11 cellular contexts compared by ENCODE assay signal in the genomic region with DNA sequence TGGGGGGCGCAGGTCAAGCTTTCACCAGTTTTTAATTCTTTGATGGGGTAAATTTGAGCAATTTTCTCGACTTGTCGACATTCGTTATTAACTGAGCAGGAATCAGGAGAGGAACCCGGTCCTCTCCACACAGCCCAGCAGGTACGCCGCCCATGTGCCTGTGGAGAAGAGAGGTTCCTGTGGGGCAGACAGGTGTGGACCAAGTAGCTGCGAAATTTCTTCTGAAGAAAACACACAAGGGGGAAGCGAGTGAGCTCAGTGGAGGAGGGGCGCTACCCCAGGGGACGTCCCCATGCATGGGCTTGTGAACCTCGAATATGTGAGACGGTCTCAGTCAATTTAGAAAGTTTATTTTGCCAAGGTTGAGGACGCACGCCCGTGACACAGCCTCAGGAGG. TPM values are rescaled to one million over a fixed set of nuclear protein-coding genes. Genes with fewer than 3 reads are reported as not detected.
DNase-seq lines count a peak whose midpoint lies in the region; ATAC-seq, FAIRE-seq and TF ChIP-seq lines count a peak whose summit lies in the region.
"Not testable (repeated sequence)": the region's sequence is repeated elsewhere in the genome, so short reads cannot be mapped to it uniquely, and the experiment has no call there.
"Had no signal": no experiment of that assay in that cellular context is flagged by ENCODE, and none has a peak within 500 bp of the region (broad histone marks: within the 10 kb centered on the region; RNA-seq: fewer than 3 reads in every experiment).

No MANE protein-coding gene starts in this region.

- not testable (repeated sequence) for DNase-seq in GM12892 (ENCODE audit: insufficient read length); astrocyte of the cerebellum (ENCODE audit: low read depth); Right ventricle myocardium superior; suprapubic skin (ENCODE audit: low spot score in 2 of 2)
- DNase-seq in naive thymus-derived CD8-positive, alpha-beta T cell = peak in 4 of 10 donors; percentile 1 to 62 (median 24)

- peak; percentile 24 for FAIRE-seq in GM12892 (lab: Jason Lieb, UNC)

- H3K36me3 ChIP-seq in suprapubic skin = not testable (repeated sequence)

- POLR2A ChIA-PET in naive thymus-derived CD8-positive, alpha-beta T cell (lab: Charles Lee) = not testable (repeated sequence)

- not testable (repeated sequence) for TF ChIP-seq CTCF in astrocyte of the cerebellum (IDR thresholded peaks at IDR 0.05; ENCODE audit: low read depth, low read length, missing control alignments); suprapubic skin (IDR thresholded peaks at IDR 0.05)

- peak overlapping the region; percentile 81 to 89 (median 86) for H3K4me3 Mint-ChIP-seq in naive thymus-derived CD8-positive, alpha-beta T cell

- H3K27ac Mint-ChIP-seq in naive thymus-derived CD8-positive, alpha-beta T cell = peak overlapping the region in 9 of 10 donors; percentile 16 to 89 (median 88)

- not testable (repeated sequence) for H3K27ac ChIP-seq in suprapubic skin

- intact Hi-C loops in Right ventricle myocardium superior (cut with DNase I) = not testable (repeated sequence)

- H3K4me3 ChIP-seq in astrocyte of the cerebellum (ENCODE audit: low read depth, low read length) = peak overlapping the region; percentile 47
- H3K4me3 ChIP-seq in suprapubic skin = peak overlapping the region; percentile 57

- not testable (repeated sequence) for H3K9me3 Mint-ChIP-seq in naive thymus-derived CD8-positive, alpha-beta T cell

- in situ Hi-C loops in astrocyte of the cerebellum (cut with HindIII; ENCODE audit: low sequenced_read_pairs) = not testable (repeated sequence)

- WGBS in suprapubic skin = 0% methylated on average over 6 of the region's 16 CpGs

- not testable (repeated sequence) for TF ChIP-seq EP300 in suprapubic skin (IDR thresholded peaks at IDR 0.05)

- not testable (repeated sequence) for TF ChIP-seq POLR2A in GM12892 (IDR thresholded peaks at IDR 0.05; ENCODE audit: low read depth, low read length); suprapubic skin (IDR thresholded peaks at IDR 0.05)

- not testable (repeated sequence) for H3K9me3 ChIP-seq in suprapubic skin

- not testable (repeated sequence) for H3K27me3 Mint-ChIP-seq in naive thymus-derived CD8-positive, alpha-beta T cell

- H3K4me1 Mint-ChIP-seq in naive thymus-derived CD8-positive, alpha-beta T cell = peaks cover 1 to 14% (median 9%) of the 10 kb centered on the region in 4 donors

- not testable (repeated sequence) for H3K27me3 ChIP-seq in suprapubic skin

- ATAC-seq in GM21825 (IDR thresholded peaks at IDR 0.05; ENCODE audit: unreplicated experiment) (peak; percentile 16), HG03378 (IDR thresholded peaks at IDR 0.05; ENCODE audit: unreplicated experiment) (peak; percentile 27), SK-N-SH treated with all-trans-retinoic acid at 6 μM for 48 hours (peak; percentile 33; the same call in 2 of the 3 replicates), Right ventricle myocardium superior (ENCODE audit: poor library complexity) (peak; percentile 17)
- ATAC-seq in naive thymus-derived CD8-positive, alpha-beta T cell = peak; percentile 46 to 55

- H3K36me3 Mint-ChIP-seq in naive thymus-derived CD8-positive, alpha-beta T cell = peaks cover 0 to 12% (median 0%) of the 10 kb centered on the region in 3 donors

- not testable (repeated sequence) for H3K4me1 ChIP-seq in suprapubic skin

RNA-seq across cellular contexts. Expression of gene RABL2B, which starts 0.4 kb away (rescaled TPM):
- polyA plus RNA-seq in GM12892 (2012; ENCODE audit: missing spikeins) = 23.4 TPM
- total RNA-seq in Right ventricle myocardium superior (9.7 TPM), suprapubic skin (10 to 100 TPM; 16.6 to 28.4 (median 24.8) TPM)
- 10 to 100 TPM; 70.2 to 71.9 TPM for total RNA-seq in naive thymus-derived CD8-positive, alpha-beta T cell
- 10 to 100 TPM; 22.0 to 26.3 (median 22.1) TPM for polyA plus RNA-seq in naive thymus-derived CD8-positive, alpha-beta T cell

RNA-seq across cellular contexts. Expression of gene ACR, which starts 45.9 kb away (rescaled TPM):
- polyA plus RNA-seq in GM12892 (2012; ENCODE audit: missing spikeins) = not detected
- total RNA-seq in Right ventricle myocardium superior (0.43 TPM), suprapubic skin (not detected)
- not detected for total RNA-seq in naive thymus-derived CD8-positive, alpha-beta T cell
- polyA plus RNA-seq in naive thymus-derived CD8-positive, alpha-beta T cell = not detected
- total RNA-seq: Daoy, renal cortical epithelial cell, temporal lobe had no signal
